In genomic region chr19:48992571-48993174, GRCh38 we compare ENCODE assay signal across 8 cellular contexts. TPM values are rescaled to one million over a fixed set of nuclear protein-coding genes. Genes with fewer than 3 reads are reported as not detected.
DNase-seq lines count a peak whose midpoint lies in the region; TF ChIP-seq lines count a peak whose summit lies in the region.

No MANE protein-coding gene starts in this region.

- peaks cover 55 to 70% (median 61%) of the 10 kb centered on the region in 10 experiments for H3K4me1 ChIP-seq in BLaER1 treated with 17β-estradiol and CSF1 and Interleukin-3, amounts not matched to agents 10 nM and 100 nM
- peaks cover 21 to 28% of the 10 kb centered on the region in 2 experiments for H3K4me1 ChIP-seq in trophoblast cell (ENCODE audit: control insufficient read depth in 1 of 2, insufficient read depth in 2 of 2, low read length in 2 of 2)

- peak overlapping the region; percentile 4 for H2BK12ac ChIP-seq in trophoblast cell (ENCODE audit: low read length)

- H2BK5ac ChIP-seq in trophoblast cell (ENCODE audit: low read depth, low read length, poor library complexity) = peak overlapping the region; percentile 73

- peak overlapping the region; percentile 58 for H4K8ac ChIP-seq in trophoblast cell (ENCODE audit: low read depth, low read length)

- peak overlapping the region; percentile 49 for H2AK5ac ChIP-seq in trophoblast cell (ENCODE audit: low read length)

- H4K20me1 ChIP-seq in BLaER1 treated with 17β-estradiol and CSF1 and Interleukin-3, amounts not matched to agents 10 nM and 100 nM = peaks cover 21 to 81% (median 64%) of the 10 kb centered on the region in 11 experiments; a peak in 21 of 22 replicates

- TF ChIP-seq CTCF in WI38 (IDR thresholded peaks at IDR 0.05; ENCODE audit: low read depth, low read length) (no peak), fibroblast of villous mesenchyme (IDR thresholded peaks at IDR 0.05; ENCODE audit: insufficient read depth, low read depth, low read length) (no peak)

- WGBS in trophoblast cell (ENCODE audit: extremely low coverage, insufficient coverage, insufficient read length) = no CpG with 5 or more reads among the region's 20 CpGs

- H3K23ac ChIP-seq in trophoblast cell (ENCODE audit: low read length) = peak overlapping the region; percentile 50

- no peaks in the 10 kb centered on the region for H3K9me3 ChIP-seq in BLaER1 treated with 17β-estradiol and CSF1 and Interleukin-3, amounts not matched to agents 10 nM and 100 nM (replicated peaks in 1 of 11)
- H3K9me3 ChIP-seq in trophoblast cell (ENCODE audit: insufficient read depth, low read depth, low read length) = no peaks in the 10 kb centered on the region

- DNase-seq in H7 (peak; percentile 68), fibroblast of villous mesenchyme (ENCODE audit: low read depth) (no peak), trophoblast cell (no peak), KBM-7 (no peak), NCI-H1694 treated with DMSO at 0.1 percent for 48 hours (lab: John Stamatoyannopoulos, UW) (no peak), inferior parietal cortex (ENCODE audit: extremely low spot score) (no peak)

- peak overlapping the region; percentile 13 for H2AFZ ChIP-seq in trophoblast cell (ENCODE audit: insufficient read depth, low read length, poor library complexity)

- H3K18ac ChIP-seq in trophoblast cell (ENCODE audit: low read length) = peak overlapping the region; percentile 54

- peak overlapping the region; percentile 68 to 97 (median 91) for H3K27ac ChIP-seq in BLaER1 treated with 17β-estradiol and CSF1 and Interleukin-3, amounts not matched to agents 10 nM and 100 nM
- peak overlapping the region; percentile 70 for H3K27ac ChIP-seq in trophoblast cell (ENCODE audit: low read depth, low read length)

- peak overlapping the region; percentile 49 for H4K12ac ChIP-seq in trophoblast cell (ENCODE audit: low read depth, low read length)

- peak overlapping the region; percentile 95 to 100 (median 99) for H3K4me2 ChIP-seq in BLaER1 treated with 17β-estradiol and CSF1 and Interleukin-3, amounts not matched to agents 10 nM and 100 nM
- H3K4me2 ChIP-seq in trophoblast cell (ENCODE audit: low read length) = peak overlapping the region; percentile 86

- H3K27me3 ChIP-seq in BLaER1 treated with 17β-estradiol and CSF1 and Interleukin-3, amounts not matched to agents 10 nM and 100 nM = no peaks in the 10 kb centered on the region
- H3K27me3 ChIP-seq in H7 (ENCODE audit: control insufficient read depth, insufficient read depth, low read length) = no peaks in the 10 kb centered on the region
- no peaks in the 10 kb centered on the region for H3K27me3 ChIP-seq in trophoblast cell (ENCODE audit: insufficient read depth, low read length)

- peak overlapping the region; percentile 88 to 98 (median 92) for H3K9ac ChIP-seq in BLaER1 treated with 17β-estradiol and CSF1 and Interleukin-3, amounts not matched to agents 10 nM and 100 nM
- H3K9ac ChIP-seq in trophoblast cell (ENCODE audit: low read length) = peak overlapping the region; percentile 91

- H3K79me1 ChIP-seq in trophoblast cell (ENCODE audit: low read length) = peaks cover 17% of the 10 kb centered on the region

- in situ Hi-C loops in KBM-7 (cut with MboI; ENCODE audit: low pct_unique_long_range_greater_than_20kb, low sequenced_read_pairs) = no loop called here

- H3K36me3 ChIP-seq in BLaER1 treated with 17β-estradiol and CSF1 and Interleukin-3, amounts not matched to agents 10 nM and 100 nM = peaks cover 12 to 45% (median 28%) of the 10 kb centered on the region in 11 experiments
- H3K36me3 ChIP-seq in H7 (replicated peaks; ENCODE audit: control insufficient read depth, insufficient read depth, low read length) = peaks cover 7% of the 10 kb centered on the region
- H3K36me3 ChIP-seq in trophoblast cell (ENCODE audit: control insufficient read depth in 1 of 2, insufficient read depth in 2 of 2, low read length in 2 of 2) = peaks cover 20 to 24% of the 10 kb centered on the region in 2 experiments

- peak overlapping the region; percentile 81 to 100 (median 90) for H3K4me3 ChIP-seq in BLaER1 treated with 17β-estradiol and CSF1 and Interleukin-3, amounts not matched to agents 10 nM and 100 nM
- peak overlapping the region; percentile 82 for H3K4me3 ChIP-seq in H7 (ENCODE audit: insufficient read depth, low read depth, low read length)
- peak overlapping the region; percentile 97 for H3K4me3 ChIP-seq in WI38 (ENCODE audit: low read depth, low read length)
- peak overlapping the region; percentile 95 for H3K4me3 ChIP-seq in fibroblast of villous mesenchyme (ENCODE audit: low read depth, low read length)
- peak overlapping the region; percentile 91 for H3K4me3 ChIP-seq in trophoblast cell (ENCODE audit: low read depth, low read length)

- peak overlapping the region; percentile 96 for H3K4ac ChIP-seq in trophoblast cell (ENCODE audit: low read depth, low read length)

- peaks cover 18% of the 10 kb centered on the region for H3K79me2 ChIP-seq in trophoblast cell (ENCODE audit: control insufficient read depth, insufficient read depth, low read length, poor library complexity)

- peak overlapping the region; percentile 80 for H3K14ac ChIP-seq in trophoblast cell (ENCODE audit: low read length)

- H2BK120ac ChIP-seq in trophoblast cell (ENCODE audit: insufficient read depth, low read length, poor library complexity) = peak overlapping the region; percentile 69

- H4K91ac ChIP-seq in trophoblast cell (ENCODE audit: low read depth, low read length) = peak overlapping the region; percentile 40

RNA-seq across cellular contexts. Expression of gene GYS1, which starts 0.4 kb away (rescaled TPM):
- total RNA-seq in H7 (2014; rRNA removed; shearing (Covaris generic)) = 35.2 and 50.2 TPM in 2 replicates
- 39.6 and 43.2 TPM in 2 replicates for total RNA-seq in fibroblast of villous mesenchyme
- 64.3 and 68.6 TPM in 2 replicates for polyA plus RNA-seq in trophoblast cell (2013)

RNA-seq across cellular contexts. Expression of gene RUVBL2, which starts 1.0 kb away (rescaled TPM):
- total RNA-seq in H7 (2014; rRNA removed; shearing (Covaris generic)) = 256 and 327 TPM in 2 replicates
- total RNA-seq in fibroblast of villous mesenchyme = 162 and 176 TPM in 2 replicates
- polyA plus RNA-seq in trophoblast cell (2013) = 58.0 and 58.6 TPM in 2 replicates

RNA-seq across cellular contexts. Expression of gene LHB, which starts 24.2 kb away (rescaled TPM):
- not detected in 2 replicates for total RNA-seq in H7 (2014; rRNA removed; shearing (Covaris generic))
- 0.32 TPM in 1 of 2 replicates, not detected in the other for total RNA-seq in fibroblast of villous mesenchyme
- 1.6 and 1.7 TPM in 2 replicates for polyA plus RNA-seq in trophoblast cell (2013)

RNA-seq across cellular contexts. Expression of gene FTL, which starts 27.6 kb away (rescaled TPM):
- total RNA-seq in H7 (2014; rRNA removed; shearing (Covaris generic)) = 2,437 and 3,282 TPM in 2 replicates
- 2,928 and 4,150 TPM in 2 replicates for total RNA-seq in fibroblast of villous mesenchyme
- 3,699 and 3,930 TPM in 2 replicates for polyA plus RNA-seq in trophoblast cell (2013)

RNA-seq across cellular contexts. Expression of gene CGB3, which starts 31.5 kb away (rescaled TPM):
- total RNA-seq in H7 (2014; rRNA removed; shearing (Covaris generic)) = not detected in 2 replicates
- total RNA-seq in fibroblast of villous mesenchyme = not detected in 2 replicates
- 132 and 135 TPM in 2 replicates for polyA plus RNA-seq in trophoblast cell (2013)
